ENCODE assay signal across 23 cellular contexts in genomic region chr16:88977845-88978607, GRCh38. TPM values are rescaled to one million over a fixed set of nuclear protein-coding genes. Genes with fewer than 3 reads are reported as not detected.
DNase-seq lines count a peak whose midpoint lies in the region; ATAC-seq and TF ChIP-seq lines count a peak whose summit lies in the region.
"Had no signal": no experiment of that assay in that cellular context is flagged by ENCODE, and none has a peak within 500 bp of the region (broad histone marks: within the 10 kb centered on the region; RNA-seq: fewer than 3 reads in every experiment).

No MANE protein-coding gene starts in this region.

- H3K27me3 ChIP-seq in SU-DHL-6 (ENCODE audit: low read length) = no peaks in the 10 kb centered on the region
- no peaks in the 10 kb centered on the region for H3K27me3 ChIP-seq in neural progenitor cell
- H3K27me3 ChIP-seq: ovary had no signal

- H3F3A ChIP-seq in SU-DHL-6 (ENCODE audit: insufficient read depth) = peaks cover 77% of the 10 kb centered on the region
- H3F3A ChIP-seq in neural progenitor cell (ENCODE audit: low read depth) = no peaks in the 10 kb centered on the region

- H3K4me2 ChIP-seq in SU-DHL-6 (ENCODE audit: low read depth, low read length, poor library complexity, severe bottlenecking) = peak overlapping the region; percentile 70
- no peak overlapping the region for H3K4me2 ChIP-seq in neural progenitor cell

- peak overlapping the region; percentile 71 for H3K9ac ChIP-seq in SU-DHL-6 (ENCODE audit: low read length)
- H3K9ac ChIP-seq in neural progenitor cell = no peak overlapping the region

- no peaks in the 10 kb centered on the region for H3K36me3 Mint-ChIP-seq in activated CD8-positive, alpha-beta memory T cell treated with anti-CD3 and anti-CD28 coated beads, Interleukin-2, amount 10 ng/mL, durations not matched to agents 7 days and 5 days
- H3K36me3 Mint-ChIP-seq in IgD-negative memory B cell = no peaks in the 10 kb centered on the region
- peaks cover 12 to 33% of the 10 kb centered on the region in 2 donors for H3K36me3 Mint-ChIP-seq in stimulated activated naive B cell treated with anti-CD40 and anti-IgM and Interleukin-4, amounts not matched to agents 10 μg/mL and 1 μg/mL and 100 μg/mL, for 72 hours
- H3K36me3 Mint-ChIP-seq in neural progenitor cell = no peaks in the 10 kb centered on the region

- H3K36me3 ChIP-seq in SU-DHL-6 (ENCODE audit: low read length) (no peaks in the 10 kb centered on the region), neural progenitor cell (no peaks in the 10 kb centered on the region)
- H3K36me3 ChIP-seq: brain microvascular endothelial cell, ovary, sigmoid colon had no signal

- no peaks in the 10 kb centered on the region for H3K9me2 ChIP-seq in SU-DHL-6 (replicated peaks; ENCODE audit: insufficient read depth, low read length)

- no peak for DNase-seq in activated CD8-positive, alpha-beta memory T cell treated with anti-CD3 and anti-CD28 coated beads, Interleukin-2, amount 10 ng/mL, durations not matched to agents 7 days and 5 days
- DNase-seq in activated CD8-positive, alpha-beta memory T cell treated with anti-CD3 and anti-CD28 coated beads for 24 hours = no peak
- no peak for DNase-seq in stimulated activated naive B cell treated with anti-CD40 and anti-IgM and Interleukin-4, amounts not matched to agents 10 μg/mL and 1 μg/mL and 100 μg/mL, for 72 hours
- DNase-seq in AG08395 (ENCODE audit: low spot score) = no peak
- DNase-seq in neural progenitor cell (ENCODE audit: low spot score) = no peak
- no peak for DNase-seq in COLO829 (ENCODE audit: low spot score)
- DNase-seq: activated CD4-positive, alpha-beta T cell treated with anti-CD3 and anti-CD28 coated beads, Interleukin-2, amount 10 ng/mL, durations not matched to agents 24 days and 14 days; activated CD8-positive, alpha-beta memory T cell treated with anti-CD3 and anti-CD28 coated beads, Interleukin-2, amount 50 U/mL, for 48 hours; activated effector memory CD4-positive, alpha-beta T cell treated with Interleukin-2 at 50 U/mL for 16 hours; brain microvascular endothelial cell; cortex of kidney; NCI-H1436 treated with DMSO at 0.1 percent for 48 hours; NCI-H2171 treated with DMSO at 0.1 percent for 48 hours; NCI-H748 treated with DMSO at 0.1 percent for 48 hours; ovary; sigmoid colon; stimulated activated naive CD8-positive, alpha-beta T cell treated with anti-CD3 and anti-CD28 coated beads, Interleukin-15, amount 100 ng/mL, for 72 hours had no signal

- TF ChIP-seq CTCF in SU-DHL-6 (IDR thresholded peaks at IDR 0.05; ENCODE audit: insufficient read depth, low read length, poor library complexity, severe bottlenecking) (no peak), neural progenitor cell (IDR thresholded peaks at IDR 0.05) (no peak)

- H3K79me2 ChIP-seq in SU-DHL-6 (ENCODE audit: insufficient read depth, low read length) (peaks cover 7% of the 10 kb centered on the region; the same call in 1 of the 2 replicates), neural progenitor cell (ENCODE audit: low read depth) (no peaks in the 10 kb centered on the region)

- H3K27me3 Mint-ChIP-seq in activated CD8-positive, alpha-beta memory T cell treated with anti-CD3 and anti-CD28 coated beads, Interleukin-2, amount 10 ng/mL, durations not matched to agents 7 days and 5 days = peaks cover 40% of the 10 kb centered on the region
- H3K27me3 Mint-ChIP-seq in IgD-negative memory B cell (no peaks in the 10 kb centered on the region), neural progenitor cell (ENCODE audit: insufficient read depth, low read depth) (peaks cover 4% of the 10 kb centered on the region)
- H3K27me3 Mint-ChIP-seq in stimulated activated naive B cell treated with anti-CD40 and anti-IgM and Interleukin-4, amounts not matched to agents 10 μg/mL and 1 μg/mL and 100 μg/mL, for 72 hours = no peaks in the 10 kb centered on the region

- CTCF ChIA-PET in activated CD8-positive, alpha-beta memory T cell treated with anti-CD3 and anti-CD28 coated beads, Interleukin-2, amount 10 ng/mL, durations not matched to agents 7 days and 5 days (lab: Charles Lee) = interaction anchor here (1.4 to 1.5 kb wide), 2 partner anchors 20 to 119 kb away, joined by 3 to 7 read pairs; no protein-coding TSS in a partner anchor

- H3K27ac ChIP-seq in SU-DHL-6 (ENCODE audit: low read depth, low read length) = peak overlapping the region; percentile 94
- H3K27ac ChIP-seq in neural progenitor cell = no peak overlapping the region
- H3K27ac ChIP-seq: 22Rv1, brain microvascular endothelial cell, ovary, sigmoid colon had no signal

- no peak overlapping the region for H3K4me3 Mint-ChIP-seq in activated CD8-positive, alpha-beta memory T cell treated with anti-CD3 and anti-CD28 coated beads, Interleukin-2, amount 10 ng/mL, durations not matched to agents 7 days and 5 days
- H3K4me3 Mint-ChIP-seq in IgD-negative memory B cell (peak overlapping the region; percentile 62 to 98 (median 90)), neural progenitor cell (no peak overlapping the region)
- H3K4me3 Mint-ChIP-seq in stimulated activated naive B cell treated with anti-CD40 and anti-IgM and Interleukin-4, amounts not matched to agents 10 μg/mL and 1 μg/mL and 100 μg/mL, for 72 hours = peak overlapping the region; percentile 90 to 99
- H3K4me3 Mint-ChIP-seq: activated CD4-positive, alpha-beta T cell treated with anti-CD3 and anti-CD28 coated beads, Interleukin-2, amount 10 ng/mL, durations not matched to agents 24 days and 14 days had no signal

- no peaks in the 10 kb centered on the region for H3K4me1 ChIP-seq in neural progenitor cell
- H3K4me1 ChIP-seq: sigmoid colon had no signal

- peaks cover 7% of the 10 kb centered on the region for H3K4me1 Mint-ChIP-seq in activated CD8-positive, alpha-beta memory T cell treated with anti-CD3 and anti-CD28 coated beads, Interleukin-2, amount 10 ng/mL, durations not matched to agents 7 days and 5 days
- peaks cover 39 to 47% (median 46%) of the 10 kb centered on the region in 3 donors for H3K4me1 Mint-ChIP-seq in IgD-negative memory B cell
- H3K4me1 Mint-ChIP-seq in stimulated activated naive B cell treated with anti-CD40 and anti-IgM and Interleukin-4, amounts not matched to agents 10 μg/mL and 1 μg/mL and 100 μg/mL, for 72 hours = peaks cover 67 to 95% of the 10 kb centered on the region in 2 donors
- peaks cover 11% of the 10 kb centered on the region for H3K4me1 Mint-ChIP-seq in neural progenitor cell
- H3K4me1 Mint-ChIP-seq: activated CD4-positive, alpha-beta T cell treated with anti-CD3 and anti-CD28 coated beads, Interleukin-2, amount 10 ng/mL, durations not matched to agents 24 days and 14 days had no signal

- H4K20me1 ChIP-seq in SU-DHL-6 (ENCODE audit: low read depth, low read length) (no peaks in the 10 kb centered on the region), neural progenitor cell (ENCODE audit: low read depth) (no peaks in the 10 kb centered on the region)

- H3K9me3 ChIP-seq in SU-DHL-6 (ENCODE audit: insufficient read depth, low read length) = no peaks in the 10 kb centered on the region
- H3K9me3 ChIP-seq in neural progenitor cell (ENCODE audit: low read depth) = no peaks in the 10 kb centered on the region
- H3K9me3 ChIP-seq: ovary, sigmoid colon had no signal

- peak overlapping the region; percentile 19 for H3K27ac Mint-ChIP-seq in activated CD8-positive, alpha-beta memory T cell treated with anti-CD3 and anti-CD28 coated beads, Interleukin-2, amount 10 ng/mL, durations not matched to agents 7 days and 5 days
- H3K27ac Mint-ChIP-seq in IgD-negative memory B cell (peak overlapping the region; percentile 84 to 99 (median 92)), neural progenitor cell (no peak overlapping the region)
- peak overlapping the region; percentile 86 for H3K27ac Mint-ChIP-seq in stimulated activated naive B cell treated with anti-CD40 and anti-IgM and Interleukin-4, amounts not matched to agents 10 μg/mL and 1 μg/mL and 100 μg/mL, for 72 hours
- H3K27ac Mint-ChIP-seq: activated CD4-positive, alpha-beta T cell treated with anti-CD3 and anti-CD28 coated beads, Interleukin-2, amount 10 ng/mL, durations not matched to agents 24 days and 14 days; stimulated activated naive CD8-positive, alpha-beta T cell treated with anti-CD3 and anti-CD28 coated beads, Interleukin-15, amount 100 ng/mL, for 72 hours had no signal

- H2AFZ ChIP-seq in SU-DHL-6 (ENCODE audit: low read depth, low read length, severe bottlenecking) = no peak overlapping the region
- H2AFZ ChIP-seq in neural progenitor cell (replicated peaks) = no peak overlapping the region

- H3K4me3 ChIP-seq in SU-DHL-6 (ENCODE audit: insufficient read depth, low read length, poor library complexity, severe bottlenecking) (peak overlapping the region; percentile 21), neural progenitor cell (no peak overlapping the region)
- H3K4me3 ChIP-seq: ovary, sigmoid colon had no signal

- no peaks in the 10 kb centered on the region for H3K9me3 Mint-ChIP-seq in activated CD8-positive, alpha-beta memory T cell treated with anti-CD3 and anti-CD28 coated beads, Interleukin-2, amount 10 ng/mL, durations not matched to agents 7 days and 5 days (ENCODE audit: low read depth)
- no peaks in the 10 kb centered on the region for H3K9me3 Mint-ChIP-seq in IgD-negative memory B cell
- H3K9me3 Mint-ChIP-seq in stimulated activated naive B cell treated with anti-CD40 and anti-IgM and Interleukin-4, amounts not matched to agents 10 μg/mL and 1 μg/mL and 100 μg/mL, for 72 hours = peaks cover 9% of the 10 kb centered on the region in 2 donors
- H3K9me3 Mint-ChIP-seq in neural progenitor cell = no peaks in the 10 kb centered on the region
- H3K9me3 Mint-ChIP-seq: activated CD4-positive, alpha-beta T cell treated with anti-CD3 and anti-CD28 coated beads, Interleukin-2, amount 10 ng/mL, durations not matched to agents 24 days and 14 days had no signal

- no peak for ATAC-seq in activated CD8-positive, alpha-beta memory T cell treated with anti-CD3 and anti-CD28 coated beads, Interleukin-2, amount 10 ng/mL, durations not matched to agents 7 days and 5 days
- ATAC-seq in stimulated activated naive B cell treated with anti-CD40 and anti-IgM and Interleukin-4, amounts not matched to agents 10 μg/mL and 1 μg/mL and 100 μg/mL, for 72 hours (replicated peaks) = no peak
- ATAC-seq: stimulated activated naive CD8-positive, alpha-beta T cell treated with anti-CD3 and anti-CD28 coated beads, Interleukin-15, amount 100 ng/mL, for 72 hours had no signal

RNA-seq across cellular contexts. Expression of gene CBFA2T3, which starts 1.0 kb away (rescaled TPM):
- total RNA-seq in activated CD8-positive, alpha-beta memory T cell treated with anti-CD3 and anti-CD28 coated beads, Interleukin-2, amount 10 ng/mL, durations not matched to agents 7 days and 5 days = under 1 TPM in 1 of 2 experiments, not detected in 1; 0.21 TPM
- polyA plus RNA-seq in IgD-negative memory B cell = 38.8 TPM
- 0.15 and 0.22 TPM in 2 replicates for total RNA-seq in neural progenitor cell (ENCODE audit: low replicate concordance)
- total RNA-seq: activated CD4-positive, alpha-beta T cell treated with anti-CD3 and anti-CD28 coated beads, Interleukin-2, amount 10 ng/mL, durations not matched to agents 24 days and 14 days; LHCN-M2; RPMI7951 had no signal
- polyA plus RNA-seq: BJ had no signal

Comparison
In these comparisons a context has a peak if more than half of its experiments do, and no peak if none do; other contexts are left out.
1. H3K4me3 Mint-ChIP-seq: peak in IgD-negative memory B cell (4 of 4) and stimulated activated naive B cell treated with anti-CD40 and anti-IgM and Interleukin-4, amounts not matched to agents 10 μg/mL and 1 μg/mL and 100 μg/mL, for 72 hours (2 of 2); none in activated CD8-positive, alpha-beta memory T cell treated with anti-CD3 and anti-CD28 coated beads, Interleukin-2, amount 10 ng/mL, durations not matched to agents 7 days and 5 days (single experiment) and neural progenitor cell (single experiment).